Comparison of ENCODE assay signal across 1 cellular context in genomic region chr1:212234431-212235298, GRCh38.
TF ChIP-seq lines count a peak whose summit lies in the region.

No MANE protein-coding gene starts in this region.

TF ChIP-seq in GM12878, 131 proteins besides CTCF, POLR2A, EP300 and RAD21 (continued from another document and continues in another):
- TF ChIP-seq ZBTB11 (CRISPR knock-in tag; IDR thresholded peaks at IDR 0.05), result no peak
- no peak for TF ChIP-seq TAF1 (IDR thresholded peaks at IDR 0.05; ENCODE audit: borderline replicate concordance, low read depth, low read length)
- no peak for TF ChIP-seq LARP7 (IDR thresholded peaks at IDR 0.05)
- TF ChIP-seq HDAC2 (IDR thresholded peaks at IDR 0.05), result no peak
- no peak for TF ChIP-seq ESRRA (IDR thresholded peaks at IDR 0.05; ENCODE audit: low read length)
- no peak for TF ChIP-seq ETV6 (conservative IDR thresholded peaks at IDR 0.05 in 1 of 2, IDR thresholded peaks at IDR 0.05 in 1 of 2; ENCODE audit: borderline replicate concordance in 1 of 2, low read depth in 1 of 2)
- TF ChIP-seq IKZF2 (IDR thresholded peaks at IDR 0.05), result peak; percentile 60 to 64; a peak in 3 of 4 replicates
- no peak for TF ChIP-seq CBX5 (IDR thresholded peaks at IDR 0.05; ENCODE audit: low read depth)
- TF ChIP-seq, protein P1, sequence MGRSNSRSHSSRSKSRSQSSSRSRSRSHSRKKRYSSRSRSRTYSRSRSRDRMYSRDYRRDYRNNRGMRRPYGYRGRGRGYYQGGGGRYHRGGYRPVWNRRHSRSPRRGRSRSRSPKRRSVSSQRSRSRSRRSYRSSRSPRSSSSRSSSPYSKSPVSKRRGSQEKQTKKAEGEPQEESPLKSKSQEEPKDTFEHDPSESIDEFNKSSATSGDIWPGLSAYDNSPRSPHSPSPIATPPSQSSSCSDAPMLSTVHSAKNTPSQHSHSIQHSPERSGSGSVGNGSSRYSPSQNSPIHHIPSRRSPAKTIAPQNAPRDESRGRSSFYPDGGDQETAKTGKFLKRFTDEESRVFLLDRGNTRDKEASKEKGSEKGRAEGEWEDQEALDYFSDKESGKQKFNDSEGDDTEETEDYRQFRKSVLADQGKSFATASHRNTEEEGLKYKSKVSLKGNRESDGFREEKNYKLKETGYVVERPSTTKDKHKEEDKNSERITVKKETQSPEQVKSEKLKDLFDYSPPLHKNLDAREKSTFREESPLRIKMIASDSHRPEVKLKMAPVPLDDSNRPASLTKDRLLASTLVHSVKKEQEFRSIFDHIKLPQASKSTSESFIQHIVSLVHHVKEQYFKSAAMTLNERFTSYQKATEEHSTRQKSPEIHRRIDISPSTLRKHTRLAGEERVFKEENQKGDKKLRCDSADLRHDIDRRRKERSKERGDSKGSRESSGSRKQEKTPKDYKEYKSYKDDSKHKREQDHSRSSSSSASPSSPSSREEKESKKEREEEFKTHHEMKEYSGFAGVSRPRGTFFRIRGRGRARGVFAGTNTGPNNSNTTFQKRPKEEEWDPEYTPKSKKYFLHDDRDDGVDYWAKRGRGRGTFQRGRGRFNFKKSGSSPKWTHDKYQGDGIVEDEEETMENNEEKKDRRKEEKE (IDR thresholded peaks at IDR 0.05), result no peak
- peak; percentile 56 for TF ChIP-seq NFIC (IDR thresholded peaks at IDR 0.05; ENCODE audit: low read depth, low read length)
- peak; percentile 82 for TF ChIP-seq MEF2B (IDR thresholded peaks at IDR 0.05; ENCODE audit: partially characterized antibody, poor library complexity, severe bottlenecking)
- peak; percentile 56; the same call in 1 of the 2 replicates for TF ChIP-seq ATF2 (IDR thresholded peaks at IDR 0.05; ENCODE audit: low read length)
- no peak for TF ChIP-seq SIN3A (IDR thresholded peaks at IDR 0.05; ENCODE audit: low read depth, low read length)
- TF ChIP-seq POU2F2 (IDR thresholded peaks at IDR 0.05; ENCODE audit: borderline replicate concordance, low read depth, low read length), result no peak
- no peak for TF ChIP-seq KDM1A (IDR thresholded peaks at IDR 0.05; ENCODE audit: borderline replicate concordance)
- no peak for TF ChIP-seq EGR1 (IDR thresholded peaks at IDR 0.05; ENCODE audit: borderline replicate concordance in 1 of 2, low read depth in 2 of 2, low read length in 2 of 2)
- TF ChIP-seq, protein P2, sequence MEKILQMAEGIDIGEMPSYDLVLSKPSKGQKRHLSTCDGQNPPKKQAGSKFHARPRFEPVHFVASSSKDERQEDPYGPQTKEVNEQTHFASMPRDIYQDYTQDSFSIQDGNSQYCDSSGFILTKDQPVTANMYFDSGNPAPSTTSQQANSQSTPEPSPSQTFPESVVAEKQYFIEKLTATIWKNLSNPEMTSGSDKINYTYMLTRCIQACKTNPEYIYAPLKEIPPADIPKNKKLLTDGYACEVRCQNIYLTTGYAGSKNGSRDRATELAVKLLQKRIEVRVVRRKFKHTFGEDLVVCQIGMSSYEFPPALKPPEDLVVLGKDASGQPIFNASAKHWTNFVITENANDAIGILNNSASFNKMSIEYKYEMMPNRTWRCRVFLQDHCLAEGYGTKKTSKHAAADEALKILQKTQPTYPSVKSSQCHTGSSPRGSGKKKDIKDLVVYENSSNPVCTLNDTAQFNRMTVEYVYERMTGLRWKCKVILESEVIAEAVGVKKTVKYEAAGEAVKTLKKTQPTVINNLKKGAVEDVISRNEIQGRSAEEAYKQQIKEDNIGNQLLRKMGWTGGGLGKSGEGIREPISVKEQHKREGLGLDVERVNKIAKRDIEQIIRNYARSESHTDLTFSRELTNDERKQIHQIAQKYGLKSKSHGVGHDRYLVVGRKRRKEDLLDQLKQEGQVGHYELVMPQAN (conservative IDR thresholded peaks at IDR 0.05), result no peak
- no peak for TF ChIP-seq YY1 (IDR thresholded peaks at IDR 0.05; ENCODE audit: low read depth, low read length)
- no peak for TF ChIP-seq MXI1 (IDR thresholded peaks at IDR 0.05; ENCODE audit: low read depth, low read length)
- no peak for TF ChIP-seq WRNIP1 (IDR thresholded peaks at IDR 0.05; ENCODE audit: borderline replicate concordance, low read depth, low read length)
- TF ChIP-seq CUX1 (IDR thresholded peaks at IDR 0.05; ENCODE audit: insufficient replicate concordance, low read depth, low read length), result no peak
- no peak for TF ChIP-seq USF1 (IDR thresholded peaks at IDR 0.05; ENCODE audit: borderline replicate concordance, extremely low read length, insufficient read depth, low read depth, low read length)
- no peak for TF ChIP-seq PAX8 (IDR thresholded peaks at IDR 0.05)
- TF ChIP-seq SUZ12 (IDR thresholded peaks at IDR 0.05; ENCODE audit: unreplicated experiment), result no peak
- TF ChIP-seq, protein P3, sequence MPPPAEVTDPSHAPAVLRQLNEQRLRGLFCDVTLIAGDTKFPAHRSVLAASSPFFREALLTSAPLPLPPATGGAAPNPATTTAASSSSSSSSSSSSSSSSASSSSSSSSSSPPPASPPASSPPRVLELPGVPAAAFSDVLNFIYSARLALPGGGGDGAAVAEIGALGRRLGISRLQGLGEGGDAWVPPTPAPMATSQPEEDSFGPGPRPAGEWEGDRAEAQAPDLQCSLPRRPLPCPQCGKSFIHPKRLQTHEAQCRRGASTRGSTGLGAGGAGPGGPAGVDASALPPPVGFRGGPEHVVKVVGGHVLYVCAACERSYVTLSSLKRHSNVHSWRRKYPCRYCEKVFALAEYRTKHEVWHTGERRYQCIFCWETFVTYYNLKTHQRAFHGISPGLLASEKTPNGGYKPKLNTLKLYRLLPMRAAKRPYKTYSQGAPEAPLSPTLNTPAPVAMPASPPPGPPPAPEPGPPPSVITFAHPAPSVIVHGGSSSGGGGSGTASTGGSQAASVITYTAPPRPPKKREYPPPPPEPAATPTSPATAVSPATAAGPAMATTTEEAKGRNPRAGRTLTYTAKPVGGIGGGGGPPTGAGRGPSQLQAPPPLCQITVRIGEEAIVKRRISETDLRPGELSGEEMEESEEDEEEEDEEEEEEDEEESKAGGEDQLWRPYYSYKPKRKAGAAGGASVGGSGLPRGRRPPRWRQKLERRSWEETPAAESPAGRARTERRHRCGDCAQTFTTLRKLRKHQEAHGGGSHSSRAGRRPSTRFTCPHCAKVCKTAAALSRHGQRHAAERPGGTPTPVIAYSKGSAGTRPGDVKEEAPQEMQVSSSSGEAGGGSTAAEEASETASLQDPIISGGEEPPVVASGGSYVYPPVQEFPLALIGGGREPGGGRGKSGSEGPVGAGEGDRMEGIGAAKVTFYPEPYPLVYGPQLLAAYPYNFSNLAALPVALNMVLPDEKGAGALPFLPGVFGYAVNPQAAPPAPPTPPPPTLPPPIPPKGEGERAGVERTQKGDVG (CRISPR knock-in tag; IDR thresholded peaks at IDR 0.05), result no peak
- TF ChIP-seq ZZZ3 (IDR thresholded peaks at IDR 0.05; ENCODE audit: control insufficient read depth, insufficient read length, low read depth), result no peak
- no peak for TF ChIP-seq TBL1XR1 (IDR thresholded peaks at IDR 0.05; ENCODE audit: low read depth, low read length)
- TF ChIP-seq YBX1 (IDR thresholded peaks at IDR 0.05), result no peak
- no peak for TF ChIP-seq MLLT1 (IDR thresholded peaks at IDR 0.05)
- TF ChIP-seq, protein P4, sequence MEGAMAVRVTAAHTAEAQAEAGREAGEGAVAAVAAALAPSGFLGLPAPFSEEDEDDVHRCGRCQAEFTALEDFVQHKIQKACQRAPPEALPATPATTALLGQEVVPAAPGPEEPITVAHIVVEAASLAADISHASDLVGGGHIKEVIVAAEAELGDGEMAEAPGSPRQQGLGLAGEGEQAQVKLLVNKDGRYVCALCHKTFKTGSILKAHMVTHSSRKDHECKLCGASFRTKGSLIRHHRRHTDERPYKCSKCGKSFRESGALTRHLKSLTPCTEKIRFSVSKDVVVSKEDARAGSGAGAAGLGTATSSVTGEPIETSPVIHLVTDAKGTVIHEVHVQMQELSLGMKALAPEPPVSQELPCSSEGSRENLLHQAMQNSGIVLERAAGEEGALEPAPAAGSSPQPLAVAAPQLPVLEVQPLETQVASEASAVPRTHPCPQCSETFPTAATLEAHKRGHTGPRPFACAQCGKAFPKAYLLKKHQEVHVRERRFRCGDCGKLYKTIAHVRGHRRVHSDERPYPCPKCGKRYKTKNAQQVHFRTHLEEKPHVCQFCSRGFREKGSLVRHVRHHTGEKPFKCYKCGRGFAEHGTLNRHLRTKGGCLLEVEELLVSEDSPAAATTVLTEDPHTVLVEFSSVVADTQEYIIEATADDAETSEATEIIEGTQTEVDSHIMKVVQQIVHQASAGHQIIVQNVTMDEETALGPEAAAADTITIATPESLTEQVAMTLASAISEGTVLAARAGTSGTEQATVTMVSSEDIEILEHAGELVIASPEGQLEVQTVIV (IDR thresholded peaks at IDR 0.05; ENCODE audit: borderline replicate concordance, partially characterized antibody), result no peak
- peak; percentile 15; the same call in 1 of the 2 replicates for TF ChIP-seq BCL11A (IDR thresholded peaks at IDR 0.05; ENCODE audit: low read depth, low read length)
- TF ChIP-seq BACH1 (IDR thresholded peaks at IDR 0.05; ENCODE audit: borderline replicate concordance), result peak; percentile 78; the same call in 1 of the 2 replicates
- TF ChIP-seq IKZF1 (conservative IDR thresholded peaks at IDR 0.05), result peak; percentile 68
